Comparison of ENCODE assay signal across 8 cellular contexts in the genomic region with DNA sequence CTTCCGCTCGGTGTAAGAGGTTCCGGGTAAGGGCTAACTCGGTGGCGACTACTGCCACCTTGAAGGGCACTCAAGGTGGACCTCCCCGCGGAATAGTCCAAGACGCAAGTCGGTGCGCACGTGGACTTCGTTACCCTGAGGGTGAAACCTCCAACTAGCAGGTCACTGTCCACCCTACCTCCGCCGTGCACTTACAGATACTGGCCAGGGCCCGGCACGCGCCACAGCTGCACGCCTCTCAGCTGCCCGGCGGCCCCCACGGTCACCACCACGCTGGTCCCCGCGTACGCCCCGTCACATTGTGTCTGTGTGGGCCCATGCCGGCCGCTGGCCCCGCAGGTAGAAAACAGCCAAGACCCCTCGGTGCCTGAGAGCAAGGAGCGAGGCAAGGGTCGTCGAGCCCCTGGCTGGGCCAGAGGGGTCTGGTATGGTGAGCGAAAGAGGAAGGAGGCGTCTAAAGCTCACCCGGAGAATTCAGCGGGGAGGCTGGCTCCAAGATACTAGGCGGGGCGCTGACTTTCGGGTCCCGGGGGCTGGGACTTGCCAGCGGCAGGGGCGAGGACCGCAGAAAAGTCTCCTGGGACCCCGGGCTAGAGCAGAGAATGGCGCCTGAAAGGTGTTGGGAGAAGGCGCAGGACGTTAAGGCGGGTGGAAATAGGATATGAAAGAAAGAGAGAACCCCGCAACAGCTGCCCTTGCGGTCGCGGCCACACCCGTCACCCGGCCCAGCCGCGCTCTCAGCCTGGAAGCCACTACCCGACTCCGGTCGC. TPM values are rescaled to one million over a fixed set of nuclear protein-coding genes. Genes with fewer than 3 reads are reported as not detected.
A peak's percentile ranks its signal among the peaks of the same experiment; 100 is the strongest.
DNase-seq lines count a peak whose midpoint lies in the region; ATAC-seq and TF ChIP-seq lines count a peak whose summit lies in the region.

No MANE protein-coding gene starts in this region.

- no peak for ATAC-seq in GM18861 (IDR thresholded peaks at IDR 0.05; ENCODE audit: unreplicated experiment)

- peaks cover 4% of the 10 kb centered on the region for H3K36me3 ChIP-seq in GM06990 (ENCODE audit: control insufficient read depth, insufficient read depth, low read length)

- H3K27me3 ChIP-seq in GM06990 (replicated peaks; ENCODE audit: control insufficient read depth, insufficient read depth, low read length) = peaks cover 4% of the 10 kb centered on the region

- no peak for TF ChIP-seq CTCF in GM06990 (IDR thresholded peaks at IDR 0.05; ENCODE audit: insufficient read depth, low read length, poor library complexity, severe bottlenecking)

- peak overlapping the region; percentile 31 for H3K4me3 ChIP-seq in GM06990 (replicated peaks; ENCODE audit: low read depth, low read length)

- DNase-seq in GM06990 (ENCODE audit: extremely low read depth, insufficient read length) (peak; percentile 63), NOMO-1 (lab: John Stamatoyannopoulos, UW; ENCODE audit: unreplicated experiment in 2 of 2) (peak; percentile 56 to 61), dermis blood vessel endothelial cell (peak; percentile 19), myocyte (ENCODE audit: low read depth) (peak; percentile 86), SKM-1 (lab: John Stamatoyannopoulos, UW; ENCODE audit: unreplicated experiment) (no peak), NCI-H1105 (lab: John Stamatoyannopoulos, UW) (no peak), substantia nigra (lab: John Stamatoyannopoulos, UW) (no peak)

- H3K27ac ChIP-seq in substantia nigra (ENCODE audit: low read depth, low read length, poor library complexity, severe bottlenecking) = no peak overlapping the region

RNA-seq across cellular contexts. Expression of a gene that starts 0.9 kb away (rescaled TPM):
- total RNA-seq in dermis blood vessel endothelial cell (0.09 TPM in 1 of 2 replicates, not detected in the other), myocyte (6.4 and 6.6 TPM in 2 replicates)
- polyA plus RNA-seq in myocyte (2012) = 0.77 TPM

RNA-seq across cellular contexts. Expression of a gene that starts 19.0 kb away (rescaled TPM):
- 0.56 and 0.68 TPM in 2 replicates for total RNA-seq in dermis blood vessel endothelial cell
- 6.2 and 10.7 TPM in 2 replicates for total RNA-seq in myocyte
- polyA plus RNA-seq in myocyte (2012) = 1.1 TPM

RNA-seq across cellular contexts. Expression of a gene that starts 31.4 kb away (rescaled TPM):
- total RNA-seq in dermis blood vessel endothelial cell = 35.9 and 68.0 TPM in 2 replicates
- 15.9 and 20.4 TPM in 2 replicates for total RNA-seq in myocyte
- polyA plus RNA-seq in myocyte (2012) = 22.1 TPM

RNA-seq across cellular contexts. Expression of a gene that starts 46.3 kb away (rescaled TPM):
- total RNA-seq in dermis blood vessel endothelial cell = 2.6 and 5.0 TPM in 2 replicates
- total RNA-seq in myocyte = 3.9 and 9.6 TPM in 2 replicates
- 12.4 TPM for polyA plus RNA-seq in myocyte (2012)

Comparison
In these comparisons a context has a peak if more than half of its experiments do, and no peak if none do; other contexts are left out.
1. DNase-seq: peak in GM06990 (single experiment), NOMO-1 (2 of 2), dermis blood vessel endothelial cell (single experiment) and myocyte (single experiment); none in SKM-1 (single experiment), NCI-H1105 (single experiment) and substantia nigra (0 of 49).